In genomic region chr19:23395041-23395721, GRCh38 we compare ENCODE assay signal across 8 cellular contexts. TPM values are rescaled to one million over a fixed set of nuclear protein-coding genes. Genes with fewer than 3 reads are reported as not detected.
DNase-seq lines count a peak whose midpoint lies in the region; ATAC-seq and TF ChIP-seq lines count a peak whose summit lies in the region.

Gene ZNF91, minus strand, starts transcription at chr19:23395471. Its CDS starts 117 bp downstream, at chr19:23395354.

- under 1% methylated on average over 32 of the region's 32 CpGs for WGBS in liver

- DNase-seq in AG09319 (ENCODE audit: extremely low read depth, low read depth) = peak; percentile 90
- DNase-seq in NCI-H510A (lab: John Stamatoyannopoulos, UW) = peak; percentile 93
- peak; percentile 89 to 93 for DNase-seq in activated CD4-positive, alpha-beta T cell treated with anti-CD3 and anti-CD28 coated beads, Interleukin-2, amount 50 U/mL, for 48 hours
- peak; percentile 95 to 98 for DNase-seq in dermis microvascular lymphatic vessel endothelial cell (ENCODE audit: low read depth in 2 of 2)
- peak; percentile 96 for DNase-seq in stimulated activated CD4-positive, alpha-beta T cell treated with anti-CD3 and anti-CD28 coated beads, Interleukin-4, amount 100 ng/mL, for 24 hours

- peak; percentile 98 for ATAC-seq in HG03196 (IDR thresholded peaks at IDR 0.05; ENCODE audit: unreplicated experiment)

- H3K9me3 ChIP-seq in liver (ENCODE audit: control insufficient read depth in 4 of 4, low read length in 3 of 4) = peaks cover 0 to 3% (median under 1%) of the 10 kb centered on the region in 4 donors

- peak within 1 kb of the TSS; percentile 67 to 92 (median 90) for H3K4me3 ChIP-seq in liver (ENCODE audit: low read depth in 1 of 3, low read length in 3 of 3)

- peak; percentile 92 for TF ChIP-seq POLR2A in GM18951 (IDR thresholded peaks at IDR 0.05; ENCODE audit: extremely low read depth, insufficient read depth, insufficient read length)

- H3K36me3 ChIP-seq in liver (ENCODE audit: control insufficient read depth in 4 of 4, insufficient read depth in 3 of 4, low read depth in 1 of 4, low read length in 3 of 4) = no peaks in the 10 kb centered on the region

- H3K27me3 ChIP-seq in liver (ENCODE audit: control insufficient read depth in 4 of 4, insufficient read depth in 4 of 4, low read length in 3 of 4) = no peaks in the 10 kb centered on the region

- TF ChIP-seq CTCF in AG09319 (IDR thresholded peaks at IDR 0.05; ENCODE audit: low read depth, low read length) (no peak), liver (IDR thresholded peaks at IDR 0.05; ENCODE audit: low read depth, low read length, missing input control) (no peak)

- H3K9ac ChIP-seq in liver (ENCODE audit: low read depth in 1 of 2, low read length in 2 of 2) = peak within 1 kb of the TSS; percentile 82 to 89

- peak within 1 kb of the TSS; percentile 87 to 92 for H3K27ac ChIP-seq in liver (ENCODE audit: low read depth in 1 of 2, low read length in 2 of 2)

- in situ Hi-C loops in GM18951 (cut with MboI; ENCODE audit: low sequenced_read_pairs, unreplicated experiment) = no loop called here

- peak in 1 of 2 donors; percentile 28 for TF ChIP-seq RAD21 in liver (IDR thresholded peaks at IDR 0.05)

- H3K4me1 ChIP-seq in liver (ENCODE audit: control insufficient read depth in 4 of 4, insufficient read depth in 4 of 4, low read length in 3 of 4) = peaks cover 2 to 7% (median 7%) of the 10 kb centered on the region in 4 donors

TF ChIP-seq in liver, 16 proteins besides CTCF, POLR2A, EP300 and RAD21:
- TF ChIP-seq YY1 (IDR thresholded peaks at IDR 0.05) (peak; percentile 90), NR2F2 (IDR thresholded peaks at IDR 0.05) (peak; percentile 53), REST (IDR thresholded peaks at IDR 0.05) (peak; percentile 95), GABPA (IDR thresholded peaks at IDR 0.05 in 1 of 2, conservative IDR thresholded peaks at IDR 0.05 in 1 of 2) (peak; percentile 52 to 89), SP1 (IDR thresholded peaks at IDR 0.05) (peak; percentile 71), FOXA1 (IDR thresholded peaks at IDR 0.05) (no peak), RXRA (IDR thresholded peaks at IDR 0.05) (peak; percentile 16 to 34), ATF3 (IDR thresholded peaks at IDR 0.05) (no peak), HNF4A (conservative IDR thresholded peaks at IDR 0.05) (peak in 1 of 2 donors; percentile 24), FOXA2 (IDR thresholded peaks at IDR 0.05) (no peak), TAF1 (conservative IDR thresholded peaks at IDR 0.05) (peak; percentile 97), EGR1 (IDR thresholded peaks at IDR 0.05; ENCODE audit: low read depth in 2 of 2) (peak in 1 of 2 donors; percentile 34), HNF4G (IDR thresholded peaks at IDR 0.05) (no peak), JUND (IDR thresholded peaks at IDR 0.05) (peak; percentile 31 to 40)
- TF ChIP-seq, protein P1, sequence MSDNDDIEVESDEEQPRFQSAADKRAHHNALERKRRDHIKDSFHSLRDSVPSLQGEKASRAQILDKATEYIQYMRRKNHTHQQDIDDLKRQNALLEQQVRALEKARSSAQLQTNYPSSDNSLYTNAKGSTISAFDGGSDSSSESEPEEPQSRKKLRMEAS (IDR thresholded peaks at IDR 0.05) = peak; percentile 59
- TF ChIP-seq, protein P2, sequence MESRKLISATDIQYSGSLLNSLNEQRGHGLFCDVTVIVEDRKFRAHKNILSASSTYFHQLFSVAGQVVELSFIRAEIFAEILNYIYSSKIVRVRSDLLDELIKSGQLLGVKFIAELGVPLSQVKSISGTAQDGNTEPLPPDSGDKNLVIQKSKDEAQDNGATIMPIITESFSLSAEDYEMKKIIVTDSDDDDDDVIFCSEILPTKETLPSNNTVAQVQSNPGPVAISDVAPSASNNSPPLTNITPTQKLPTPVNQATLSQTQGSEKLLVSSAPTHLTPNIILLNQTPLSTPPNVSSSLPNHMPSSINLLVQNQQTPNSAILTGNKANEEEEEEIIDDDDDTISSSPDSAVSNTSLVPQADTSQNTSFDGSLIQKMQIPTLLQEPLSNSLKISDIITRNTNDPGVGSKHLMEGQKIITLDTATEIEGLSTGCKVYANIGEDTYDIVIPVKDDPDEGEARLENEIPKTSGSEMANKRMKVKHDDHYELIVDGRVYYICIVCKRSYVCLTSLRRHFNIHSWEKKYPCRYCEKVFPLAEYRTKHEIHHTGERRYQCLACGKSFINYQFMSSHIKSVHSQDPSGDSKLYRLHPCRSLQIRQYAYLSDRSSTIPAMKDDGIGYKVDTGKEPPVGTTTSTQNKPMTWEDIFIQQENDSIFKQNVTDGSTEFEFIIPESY (IDR thresholded peaks at IDR 0.05) = peak; percentile 81

RNA-seq across cellular contexts. Expression of gene ZNF91, which starts in this region (rescaled TPM):
- total RNA-seq in dermis microvascular lymphatic vessel endothelial cell (5.6 and 13.3 TPM in 2 replicates), liver (10 to 100 TPM; 19.3 to 25.9 TPM)
- 1 to 10 TPM; 2.9 to 9.1 TPM for polyA plus RNA-seq in liver

Comparison
In these comparisons a context has a peak if more than half of its experiments do, and no peak if none do; other contexts are left out.
1. Peak in every context shown above with its lines: DNase-seq, ATAC-seq, H3K4me3 ChIP-seq and H3K27ac ChIP-seq.